Comparison of ENCODE assay signal across 2 cellular contexts in the genomic region with DNA sequence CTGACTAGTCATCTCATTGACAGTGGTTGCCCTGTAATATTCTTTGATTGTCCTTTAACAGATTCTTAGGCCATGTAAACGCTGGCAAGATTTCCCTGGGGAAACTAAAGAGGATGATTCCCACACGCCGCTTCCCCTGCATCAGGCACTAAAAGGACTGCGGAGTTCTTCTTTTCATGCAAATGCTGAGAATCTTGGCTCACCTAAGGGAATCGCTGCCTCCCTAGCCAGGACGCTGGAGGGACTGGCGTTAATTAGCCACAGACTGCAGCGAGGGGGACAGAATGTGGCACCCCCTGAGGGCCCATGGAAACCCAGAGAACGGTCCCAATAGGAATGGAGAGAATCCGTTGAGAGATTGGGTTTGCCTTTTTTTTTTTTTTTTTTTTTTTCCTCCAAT. TPM values are rescaled to one million over a fixed set of nuclear protein-coding genes. Genes with fewer than 3 reads are reported as not detected.
"Had no signal": no experiment of that assay in that cellular context is flagged by ENCODE, and none has a peak within 500 bp of the region (broad histone marks: within the 10 kb centered on the region; RNA-seq: fewer than 3 reads in every experiment).

No MANE protein-coding gene starts in this region.

RNA-seq across cellular contexts. Expression of gene TEX28, which starts 8.5 kb away (rescaled TPM):
- total RNA-seq: G401, GM12878 had no signal
- polyA plus RNA-seq: GM12878 had no signal

RNA-seq across cellular contexts. Expression of gene TKTL1, which starts 9.2 kb away (rescaled TPM):
- total RNA-seq: G401, GM12878 had no signal

RNA-seq across cellular contexts. Expression of gene OPN1MW3, which starts 29.0 kb away (rescaled TPM):
- total RNA-seq: G401, GM12878 had no signal
- polyA plus RNA-seq: GM12878 had no signal
